In the genomic region with DNA sequence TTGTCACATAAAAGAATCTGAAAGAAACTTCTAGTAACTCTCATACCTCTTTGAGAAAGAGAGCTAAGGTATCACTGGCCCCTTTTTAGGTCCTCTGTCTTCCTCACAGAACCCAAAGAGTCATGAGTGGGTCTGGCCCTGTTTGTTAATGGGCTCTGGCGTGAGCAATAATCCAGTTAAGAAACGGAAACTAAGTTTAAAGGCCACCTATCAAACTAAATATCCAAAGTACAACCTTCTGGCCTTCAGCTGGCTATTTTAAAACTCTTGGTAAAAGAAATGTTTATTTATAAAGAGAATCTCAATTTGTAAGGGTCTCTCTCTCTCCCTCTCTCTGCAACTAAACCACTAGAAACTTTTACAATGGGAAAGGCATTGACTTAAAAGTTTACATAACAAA, we compare ENCODE assay signal across 21 cellular contexts.
A peak's percentile ranks its signal among the peaks of the same experiment; 100 is the strongest.
DNase-seq lines count a peak whose midpoint lies in the region; ATAC-seq, FAIRE-seq and TF ChIP-seq lines count a peak whose summit lies in the region.
"Had no signal": no experiment of that assay in that cellular context is flagged by ENCODE, and none has a peak within 500 bp of the region (broad histone marks: within the 10 kb centered on the region; RNA-seq: fewer than 3 reads in every experiment).

No MANE protein-coding gene starts in this region.

- H3K4ac ChIP-seq in H1 (replicated peaks; ENCODE audit: insufficient read length, low read depth, low read length): no peak overlapping the region

- H2AK5ac ChIP-seq in H1 (ENCODE audit: low read depth, low read length): no peak overlapping the region

- DNase-seq in HFFc6: no peak
- no peak for DNase-seq in H1 (ENCODE audit: low read depth in 1 of 2, low spot score in 2 of 2)
- no peak for DNase-seq in neural progenitor cell (ENCODE audit: low spot score)
- DNase-seq in Peyer's patch: no peak
- DNase-seq: BE2C; CD4-positive, alpha-beta memory T cell; GOT3; KG1; NCI-H1092; NCI-H1436 treated with DMSO at 0.1 percent for 48 hours; NCI-H1930; PC-9; SIG-M5 had no signal

- no peak overlapping the region for H3K9ac ChIP-seq in BLaER1 treated with 17β-estradiol and CSF1 and Interleukin-3, amounts not matched to agents 10 nM and 100 nM
- no peak overlapping the region for H3K9ac ChIP-seq in H1 (replicated peaks in 1 of 4; ENCODE audit: extremely low read depth in 1 of 4, low read depth in 3 of 4, low read length in 3 of 4)
- no peak overlapping the region for H3K9ac ChIP-seq in neural progenitor cell

- no peak for TF ChIP-seq EP300 in H1 (IDR thresholded peaks at IDR 0.05; ENCODE audit: borderline replicate concordance in 1 of 2, low read depth in 2 of 2, low read length in 2 of 2)

- FAIRE-seq in H1 (lab: Jason Lieb, UNC): no peak
- FAIRE-seq: A549, GM12892 had no signal

- peaks cover 0 to 12% (median 4%) of the 10 kb centered on the region in 11 experiments; a peak in 12 of 22 replicates for H3K36me3 ChIP-seq in BLaER1 treated with 17β-estradiol and CSF1 and Interleukin-3, amounts not matched to agents 10 nM and 100 nM
- peaks cover 0 to 4% (median 0%) of the 10 kb centered on the region in 4 experiments; a peak in 1 of 8 replicates for H3K36me3 ChIP-seq in H1 (ENCODE audit: control insufficient read depth in 2 of 4, insufficient read depth in 4 of 4, low read length in 3 of 4)
- peaks cover 9% of the 10 kb centered on the region for H3K36me3 ChIP-seq in neural progenitor cell
- no peaks in the 10 kb centered on the region for H3K36me3 ChIP-seq in Peyer's patch
- H3K36me3 ChIP-seq: BE2C had no signal

- ATAC-seq in HG03442 (IDR thresholded peaks at IDR 0.05; ENCODE audit: unreplicated experiment) (no peak), HG02970 (IDR thresholded peaks at IDR 0.05; ENCODE audit: low FRiP score, unreplicated experiment) (no peak), HG03469 (IDR thresholded peaks at IDR 0.05; ENCODE audit: unreplicated experiment) (no peak)
- ATAC-seq: A549, SK-N-SH treated with all-trans-retinoic acid at 6 μM for 48 hours had no signal

- H3K4me3 ChIP-seq in BLaER1 treated with 17β-estradiol and CSF1 and Interleukin-3, amounts not matched to agents 10 nM and 100 nM: no peak overlapping the region; a peak in 1 of 20 replicates
- H3K4me3 ChIP-seq in H1 (ENCODE audit: extremely low read depth in 1 of 4, insufficient read depth in 2 of 4, low read depth in 3 of 4, low read length in 4 of 4) (peak overlapping the region in 1 of 4 experiments; percentile 6; a peak in 1 of 8 replicates), neural progenitor cell (peak overlapping the region; percentile 1), Peyer's patch (no peak overlapping the region)
- H3K4me3 ChIP-seq: A549, PC-9 had no signal

- no peak overlapping the region; the same call in 1 of the 2 replicates for H2BK20ac ChIP-seq in H1 (ENCODE audit: low read length)

- no peak for TF ChIP-seq POLR2A in H1 (IDR thresholded peaks at IDR 0.05; ENCODE audit: control extremely low read depth in 1 of 2, low read depth in 2 of 2, low read length in 2 of 2)
- no peak for TF ChIP-seq POLR2A in Peyer's patch (IDR thresholded peaks at IDR 0.05)

- H3K36me3 Mint-ChIP-seq in HFFc6 (ENCODE audit: low read depth): no peaks in the 10 kb centered on the region
- H3K36me3 Mint-ChIP-seq in neural progenitor cell: peaks cover 10% of the 10 kb centered on the region
- H3K36me3 Mint-ChIP-seq: CD4-positive, alpha-beta memory T cell had no signal

- no peaks in the 10 kb centered on the region for H3K79me1 ChIP-seq in H1 (ENCODE audit: low read depth, low read length)

- no peak overlapping the region for H2BK12ac ChIP-seq in H1 (ENCODE audit: low read depth, low read length)

- H3K79me2 ChIP-seq in H1 (ENCODE audit: control insufficient read depth in 1 of 2, insufficient read depth in 2 of 2, low read length in 2 of 2) (no peaks in the 10 kb centered on the region), neural progenitor cell (ENCODE audit: low read depth) (no peaks in the 10 kb centered on the region)

- H3K4me3 Mint-ChIP-seq in HFFc6 (peak overlapping the region; percentile 11; the same call in 1 of the 2 replicates), neural progenitor cell (no peak overlapping the region)
- H3K4me3 Mint-ChIP-seq: CD4-positive, alpha-beta memory T cell had no signal

- peaks cover 10 to 49% (median 36%) of the 10 kb centered on the region in 10 experiments for H3K4me1 ChIP-seq in BLaER1 treated with 17β-estradiol and CSF1 and Interleukin-3, amounts not matched to agents 10 nM and 100 nM
- H3K4me1 ChIP-seq in H1 (replicated peaks in 1 of 4; ENCODE audit: control insufficient read depth in 3 of 4, insufficient read depth in 4 of 4, low read length in 3 of 4) (peaks cover 0 to 22% (median 18%) of the 10 kb centered on the region in 4 experiments; a peak in 6 of 7 replicates), neural progenitor cell (peaks cover 45% of the 10 kb centered on the region), Peyer's patch (no peaks in the 10 kb centered on the region)
- H3K4me1 ChIP-seq: A549, BE2C had no signal

- peak overlapping the region in 7 of 11 experiments; percentile 18 to 58 (median 36); a peak in 9 of 22 replicates for H3K4me2 ChIP-seq in BLaER1 treated with 17β-estradiol and CSF1 and Interleukin-3, amounts not matched to agents 10 nM and 100 nM
- peak overlapping the region in 1 of 2 experiments; percentile 15; a peak in 2 of 4 replicates for H3K4me2 ChIP-seq in H1 (ENCODE audit: insufficient read depth in 1 of 2, low read depth in 2 of 2, low read length in 2 of 2)
- H3K4me2 ChIP-seq in neural progenitor cell: peak overlapping the region; percentile 66
- H3K4me2 ChIP-seq: A549, PC-9 had no signal

- H3K4me1 Mint-ChIP-seq in HFFc6 (ENCODE audit: low read depth): peaks cover 17% of the 10 kb centered on the region
- H3K4me1 Mint-ChIP-seq in neural progenitor cell: peaks cover 32% of the 10 kb centered on the region
- H3K4me1 Mint-ChIP-seq: CD4-positive, alpha-beta memory T cell had no signal

- H3K56ac ChIP-seq in H1 (replicated peaks; ENCODE audit: insufficient read length, low read depth, low read length): no peak overlapping the region

- no peak overlapping the region for H4K91ac ChIP-seq in H1 (replicated peaks; ENCODE audit: insufficient read length, low read length)

- H3K23me2 ChIP-seq in H1 (ENCODE audit: low read depth, low read length): no peaks in the 10 kb centered on the region

- WGBS in H1 (ENCODE audit: extremely low coverage in 1 of 2, insufficient coverage in 1 of 2, insufficient read length in 1 of 2, insufficient replicate concordance in 2 of 2, low coverage in 1 of 2, low lambda C conversion rate in 2 of 2, missing lambda C conversion rate in 1 of 2), 2 experiments: 64% methylated on average over 2 of the region's 2 CpGs; no CpG with 5 or more reads in 1 of the 2 experiments

- no peak overlapping the region for H3K14ac ChIP-seq in H1 (ENCODE audit: insufficient read length)

- H3F3A ChIP-seq in neural progenitor cell (ENCODE audit: low read depth): peaks cover 39% of the 10 kb centered on the region

- H4K5ac ChIP-seq in H1 (ENCODE audit: insufficient read length, low read depth, low read length): no peak overlapping the region

- no peak for TF ChIP-seq CTCF in HFFc6 (IDR thresholded peaks at IDR 0.05)
- TF ChIP-seq CTCF in H1 (IDR thresholded peaks at IDR 0.05; ENCODE audit: control extremely low read depth in 1 of 3, insufficient read depth in 1 of 3, low read depth in 1 of 3, low read length in 3 of 3): no peak
- no peak for TF ChIP-seq CTCF in neural progenitor cell (IDR thresholded peaks at IDR 0.05)
- no peak for TF ChIP-seq CTCF in Peyer's patch (IDR thresholded peaks at IDR 0.05)

- H3K9me3 Mint-ChIP-seq in HFFc6 (no peaks in the 10 kb centered on the region), neural progenitor cell (peaks cover 11% of the 10 kb centered on the region)

- H2BK120ac ChIP-seq in H1 (replicated peaks; ENCODE audit: low read depth, low read length): no peak overlapping the region

- H3K27ac ChIP-seq in BLaER1 treated with 17β-estradiol and CSF1 and Interleukin-3, amounts not matched to agents 10 nM and 100 nM: peak overlapping the region in 7 of 11 experiments; percentile 3 to 69 (median 61); a peak in 10 of 22 replicates
- H3K27ac ChIP-seq in H1 (ENCODE audit: low read depth, low read length) (no peak overlapping the region), neural progenitor cell (peak overlapping the region; percentile 87), Peyer's patch (no peak overlapping the region)
- H3K27ac ChIP-seq: A549, PC-9, RWPE1 had no signal

- no peaks in the 10 kb centered on the region for H4K20me1 ChIP-seq in BLaER1 treated with 17β-estradiol and CSF1 and Interleukin-3, amounts not matched to agents 10 nM and 100 nM
- H4K20me1 ChIP-seq in H1 (replicated peaks in 1 of 2; ENCODE audit: control insufficient read depth in 1 of 2, insufficient read depth in 2 of 2, low read length in 2 of 2) (no peaks in the 10 kb centered on the region), neural progenitor cell (ENCODE audit: low read depth) (no peaks in the 10 kb centered on the region)

- no peak overlapping the region for H4K8ac ChIP-seq in H1 (ENCODE audit: extremely low read depth, insufficient read depth, low read length)

- no peaks in the 10 kb centered on the region for H3K27me3 ChIP-seq in BLaER1 treated with 17β-estradiol and CSF1 and Interleukin-3, amounts not matched to agents 10 nM and 100 nM
- H3K27me3 ChIP-seq in H1 (replicated peaks in 1 of 4; ENCODE audit: control insufficient read depth in 3 of 4, extremely low read depth in 1 of 4, insufficient read depth in 3 of 4, low read length in 3 of 4) (peaks cover 0 to 12% (median 8%) of the 10 kb centered on the region in 4 experiments; a peak in 6 of 7 replicates), neural progenitor cell (peaks cover 35% of the 10 kb centered on the region), Peyer's patch (no peaks in the 10 kb centered on the region)
- H3K27me3 ChIP-seq: BE2C had no signal

- H3K23ac ChIP-seq in H1 (ENCODE audit: insufficient read length): no peak overlapping the region

- CTCF ChIA-PET in H1 (lab: Charles Lee; ENCODE audit: partially characterized antibody): interaction anchor here (0.6 to 2.4 kb wide), 3 partner anchors 18 to 287 kb away, joined by 3 to 8 read pairs (median 3); no protein-coding TSS in a partner anchor

- peaks cover 2% of the 10 kb centered on the region; the same call in 1 of the 2 replicates for H3K27me3 Mint-ChIP-seq in HFFc6 (ENCODE audit: insufficient read depth)
- peaks cover 5% of the 10 kb centered on the region for H3K27me3 Mint-ChIP-seq in neural progenitor cell (ENCODE audit: insufficient read depth, low read depth)

- TF ChIP-seq RAD21 in H1 (IDR thresholded peaks at IDR 0.05 in 1 of 2, conservative IDR thresholded peaks at IDR 0.05 in 1 of 2; ENCODE audit: low read depth in 2 of 2, low read length in 2 of 2): no peak

- POLR2A ChIA-PET in H1 (lab: Charles Lee; ENCODE audit: partially characterized antibody): interaction anchor here (1.2 to 1.8 kb wide), 2 partner anchors 24 to 442 kb away, joined by 3 read pairs; partner anchors contain the start of gene C3orf33

- H2BK15ac ChIP-seq in H1 (ENCODE audit: low read length): no peak overlapping the region

- no peak overlapping the region for H3K27ac Mint-ChIP-seq in HFFc6
- H3K27ac Mint-ChIP-seq in neural progenitor cell: no peak overlapping the region
- H3K27ac Mint-ChIP-seq: CD4-positive, alpha-beta memory T cell had no signal

- peaks cover 31 to 55% (median 46%) of the 10 kb centered on the region in 11 experiments for H3K9me3 ChIP-seq in BLaER1 treated with 17β-estradiol and CSF1 and Interleukin-3, amounts not matched to agents 10 nM and 100 nM (replicated peaks in 1 of 11)
- H3K9me3 ChIP-seq in H1 (ENCODE audit: insufficient read depth in 2 of 2, low read depth in 1 of 2, low read length in 1 of 2): peaks cover 4% of the 10 kb centered on the region in 2 experiments; a peak in 3 of 4 replicates
- H3K9me3 ChIP-seq in neural progenitor cell (ENCODE audit: low read depth): peaks cover 20% of the 10 kb centered on the region
- H3K9me3 ChIP-seq in Peyer's patch: peaks cover 0 to 5% (median 0%) of the 10 kb centered on the region in 4 donors
- H3K9me3 ChIP-seq: A549, BE2C had no signal

- no peak overlapping the region for H2BK5ac ChIP-seq in H1 (ENCODE audit: low read depth, low read length)

- H2AFZ ChIP-seq in H1 (ENCODE audit: low read length) (no peak overlapping the region), neural progenitor cell (replicated peaks) (no peak overlapping the region)
- H2AFZ ChIP-seq: PC-9 had no signal

- peak overlapping the region; percentile 57 for H3K18ac ChIP-seq in H1 (ENCODE audit: extremely low read depth, low read length)

Comparison
In these comparisons a context has a peak if more than half of its experiments do, and no peak if none do; other contexts are left out.
1. H3K27ac ChIP-seq: peak in BLaER1 treated with 17β-estradiol and CSF1 and Interleukin-3, amounts not matched to agents 10 nM and 100 nM (7 of 11) and neural progenitor cell (single experiment); none in H1 (single experiment) and Peyer's patch (0 of 4).